ENCODE assay signal across 11 cellular contexts in genomic region chr20:32062776-32063170, GRCh38. TPM values are rescaled to one million over a fixed set of nuclear protein-coding genes. Genes with fewer than 3 reads are reported as not detected.
DNase-seq lines count a peak whose midpoint lies in the region; ATAC-seq and TF ChIP-seq lines count a peak whose summit lies in the region.
"Had no signal": no experiment of that assay in that cellular context is flagged by ENCODE, and none has a peak within 500 bp of the region (broad histone marks: within the 10 kb centered on the region; RNA-seq: fewer than 3 reads in every experiment).

No MANE protein-coding gene starts in this region.

- no peaks in the 10 kb centered on the region for H3K27me3 ChIP-seq in GM23338 (ENCODE audit: insufficient read depth)
- H3K27me3 ChIP-seq in Peyer's patch = no peaks in the 10 kb centered on the region
- H3K27me3 ChIP-seq in H7 (ENCODE audit: control insufficient read depth, insufficient read depth, low read length) = no peaks in the 10 kb centered on the region; the same call in 1 of the 2 replicates

- peaks cover 21% of the 10 kb centered on the region for H3K9me3 Mint-ChIP-seq in GM23338
- H3K9me3 Mint-ChIP-seq in stimulated activated naive B cell treated with anti-CD40 and anti-IgM and Interleukin-4, amounts not matched to agents 10 μg/mL and 1 μg/mL and 100 μg/mL, for 72 hours = no peaks in the 10 kb centered on the region
- H3K9me3 Mint-ChIP-seq: endodermal cell had no signal

- H3K27ac ChIP-seq in GM23338 (ENCODE audit: low read depth) = no peak overlapping the region
- peak overlapping the region in 1 of 4 donors; percentile 39 for H3K27ac ChIP-seq in Peyer's patch

- H2AFZ ChIP-seq in GM23338 = peak overlapping the region; percentile 25; the same call in 1 of the 2 replicates

- no peak for ATAC-seq in GM23338
- ATAC-seq in stimulated activated naive B cell treated with anti-CD40 and anti-IgM and Interleukin-4, amounts not matched to agents 10 μg/mL and 1 μg/mL and 100 μg/mL, for 72 hours (replicated peaks) = peak; percentile 94

- TF ChIP-seq CTCF in GM23338 (conservative IDR thresholded peaks at IDR 0.05; ENCODE audit: low read depth in 2 of 2) (no peak), Peyer's patch (IDR thresholded peaks at IDR 0.05) (no peak)

- no peak overlapping the region for H3K4me2 ChIP-seq in GM23338

- no peaks in the 10 kb centered on the region for H3F3A ChIP-seq in GM23338 (replicated peaks; ENCODE audit: low read depth)

- H3K9me3 ChIP-seq in Peyer's patch = no peaks in the 10 kb centered on the region

- H3K4me1 ChIP-seq in GM23338 (ENCODE audit: insufficient read depth) (no peaks in the 10 kb centered on the region; the same call in 1 of the 2 replicates), Peyer's patch (no peaks in the 10 kb centered on the region)

- TF ChIP-seq POLR2A in Peyer's patch (IDR thresholded peaks at IDR 0.05) = no peak

- H3K36me3 ChIP-seq in GM23338 (ENCODE audit: insufficient read depth) (no peaks in the 10 kb centered on the region), Peyer's patch (no peaks in the 10 kb centered on the region), H7 (replicated peaks; ENCODE audit: control insufficient read depth, insufficient read depth, low read length) (no peaks in the 10 kb centered on the region)

- DNase-seq in GM23338 (ENCODE audit: low spot score) (no peak), Peyer's patch (peak in 2 of 3 donors; percentile 38 to 65), hippocampal formation (lab: John Stamatoyannopoulos, UW) (peak; percentile 27 to 38), middle frontal gyrus (ENCODE audit: extremely low spot score, low spot score) (no peak), kidney tubule cell (ENCODE audit: low spot score) (no peak), H7 (no peak), DMS79 treated with DMSO at 0.1 percent for 48 hours (lab: John Stamatoyannopoulos, UW) (no peak)
- peak; percentile 67 for DNase-seq in stimulated activated naive B cell treated with anti-CD40 and anti-IgM and Interleukin-4, amounts not matched to agents 10 μg/mL and 1 μg/mL and 100 μg/mL, for 72 hours
- DNase-seq: activated naive CD4-positive, alpha-beta T cell treated with Interleukin-2 at 50 U/mL for 16 hours; endodermal cell; T-helper 9 cell had no signal

- peaks cover 4% of the 10 kb centered on the region; the same call in 1 of the 3 replicates for H3K36me3 Mint-ChIP-seq in GM23338 (ENCODE audit: low read depth)
- H3K36me3 Mint-ChIP-seq in stimulated activated naive B cell treated with anti-CD40 and anti-IgM and Interleukin-4, amounts not matched to agents 10 μg/mL and 1 μg/mL and 100 μg/mL, for 72 hours = peaks cover 9 to 11% of the 10 kb centered on the region in 2 donors

- H3K4me3 Mint-ChIP-seq in GM23338 = no peak overlapping the region
- no peak overlapping the region for H3K4me3 Mint-ChIP-seq in stimulated activated naive B cell treated with anti-CD40 and anti-IgM and Interleukin-4, amounts not matched to agents 10 μg/mL and 1 μg/mL and 100 μg/mL, for 72 hours
- H3K4me3 Mint-ChIP-seq: endodermal cell had no signal

- H3K27ac Mint-ChIP-seq in GM23338 = no peak overlapping the region
- no peak overlapping the region for H3K27ac Mint-ChIP-seq in stimulated activated naive B cell treated with anti-CD40 and anti-IgM and Interleukin-4, amounts not matched to agents 10 μg/mL and 1 μg/mL and 100 μg/mL, for 72 hours
- H3K27ac Mint-ChIP-seq: endodermal cell had no signal

- no peak overlapping the region for H3K4me3 ChIP-seq in GM23338
- no peak overlapping the region for H3K4me3 ChIP-seq in Peyer's patch
- H3K4me3 ChIP-seq in H7 (ENCODE audit: insufficient read depth, low read depth, low read length) = no peak overlapping the region

- H3K27me3 Mint-ChIP-seq in GM23338 (ENCODE audit: insufficient read depth, low read depth, poor library complexity) = peaks cover 11% of the 10 kb centered on the region
- H3K27me3 Mint-ChIP-seq in stimulated activated naive B cell treated with anti-CD40 and anti-IgM and Interleukin-4, amounts not matched to agents 10 μg/mL and 1 μg/mL and 100 μg/mL, for 72 hours = no peaks in the 10 kb centered on the region

- no peaks in the 10 kb centered on the region for H4K20me1 ChIP-seq in GM23338 (replicated peaks; ENCODE audit: insufficient read depth)

- no peaks in the 10 kb centered on the region; the same call in 1 of the 2 replicates for H3K9me2 ChIP-seq in GM23338 (ENCODE audit: insufficient read depth)

- peaks cover 9% of the 10 kb centered on the region; the same call in 2 of the 3 replicates for H3K4me1 Mint-ChIP-seq in GM23338
- H3K4me1 Mint-ChIP-seq in stimulated activated naive B cell treated with anti-CD40 and anti-IgM and Interleukin-4, amounts not matched to agents 10 μg/mL and 1 μg/mL and 100 μg/mL, for 72 hours = peaks cover 24 to 66% of the 10 kb centered on the region in 2 donors
- H3K4me1 Mint-ChIP-seq: endodermal cell had no signal

- H3K79me2 ChIP-seq in GM23338 (replicated peaks; ENCODE audit: insufficient read depth) = no peaks in the 10 kb centered on the region

TF ChIP-seq in GM23338, 12 proteins besides CTCF, POLR2A, EP300 and RAD21 (continues in another document):
- TF ChIP-seq STAT1 (IDR thresholded peaks at IDR 0.05; ENCODE audit: unreplicated experiment) = no peak
- no peak for TF ChIP-seq ZNF331 (CRISPR knock-in tag; IDR thresholded peaks at IDR 0.05; ENCODE audit: low read depth)
- no peak for TF ChIP-seq EZH2phosphoT487 (IDR thresholded peaks at IDR 0.05; ENCODE audit: unreplicated experiment)
- TF ChIP-seq ETS1 (IDR thresholded peaks at IDR 0.05) = no peak

RNA-seq across cellular contexts. Expression of gene HCK, which starts 10.7 kb away (rescaled TPM):
- 0.97 and 1.2 TPM in 2 replicates for total RNA-seq in GM23338 (2014; rRNA removed; shearing (Covaris generic))
- polyA plus RNA-seq in GM23338 (2016; fragmentation: Nextera tagmentation; extraction: Ambion mirVana) = 0.43 TPM in 1 of 2 replicates, not detected in the other
- total RNA-seq in Peyer's patch = 10 to 100 TPM in 3 of 4 donors, 1 to 10 TPM in 1; 8.0 to 56.1 (median 10.5) TPM
- total RNA-seq in H7 (2014; rRNA removed; shearing (Covaris generic)) = 0.70 and 0.76 TPM in 2 replicates

RNA-seq across cellular contexts. Expression of gene TM9SF4, which starts 46.7 kb away (rescaled TPM):
- 47.5 and 52.6 TPM in 2 replicates for total RNA-seq in GM23338 (2014; rRNA removed; shearing (Covaris generic))
- polyA plus RNA-seq in GM23338 (2016; fragmentation: Nextera tagmentation; extraction: Ambion mirVana) = 20.3 and 20.4 TPM in 2 replicates
- total RNA-seq in Peyer's patch = 10 to 100 TPM; 28.9 to 59.5 (median 45.5) TPM
- 36.9 and 41.9 TPM in 2 replicates for total RNA-seq in H7 (2014; rRNA removed; shearing (Covaris generic))

RNA-seq across cellular contexts. Expression of gene CCM2L, which starts 52.5 kb away (rescaled TPM):
- 9.6 and 13.3 TPM in 2 replicates for total RNA-seq in GM23338 (2014; rRNA removed; shearing (Covaris generic))
- 4.9 and 6.4 TPM in 2 replicates for polyA plus RNA-seq in GM23338 (2016; fragmentation: Nextera tagmentation; extraction: Ambion mirVana)
- total RNA-seq in Peyer's patch = 1 to 10 TPM in 3 of 4 donors, under 1 TPM in 1; 0.88 to 8.3 (median 3.9) TPM
- total RNA-seq in H7 (2014; rRNA removed; shearing (Covaris generic)) = 8.3 and 10.6 TPM in 2 replicates

Comparison
In these comparisons a context has a peak if more than half of its experiments do, and no peak if none do; other contexts are left out.
1. DNase-seq: peak in Peyer's patch (2 of 3), hippocampal formation (2 of 2) and stimulated activated naive B cell treated with anti-CD40 and anti-IgM and Interleukin-4, amounts not matched to agents 10 μg/mL and 1 μg/mL and 100 μg/mL, for 72 hours (single experiment); none in GM23338 (single experiment), middle frontal gyrus (single experiment), kidney tubule cell (single experiment), H7 (single experiment) and DMS79 treated with DMSO at 0.1 percent for 48 hours (single experiment).